Comparison of ENCODE assay signal across 8 cellular contexts in the genomic region with DNA sequence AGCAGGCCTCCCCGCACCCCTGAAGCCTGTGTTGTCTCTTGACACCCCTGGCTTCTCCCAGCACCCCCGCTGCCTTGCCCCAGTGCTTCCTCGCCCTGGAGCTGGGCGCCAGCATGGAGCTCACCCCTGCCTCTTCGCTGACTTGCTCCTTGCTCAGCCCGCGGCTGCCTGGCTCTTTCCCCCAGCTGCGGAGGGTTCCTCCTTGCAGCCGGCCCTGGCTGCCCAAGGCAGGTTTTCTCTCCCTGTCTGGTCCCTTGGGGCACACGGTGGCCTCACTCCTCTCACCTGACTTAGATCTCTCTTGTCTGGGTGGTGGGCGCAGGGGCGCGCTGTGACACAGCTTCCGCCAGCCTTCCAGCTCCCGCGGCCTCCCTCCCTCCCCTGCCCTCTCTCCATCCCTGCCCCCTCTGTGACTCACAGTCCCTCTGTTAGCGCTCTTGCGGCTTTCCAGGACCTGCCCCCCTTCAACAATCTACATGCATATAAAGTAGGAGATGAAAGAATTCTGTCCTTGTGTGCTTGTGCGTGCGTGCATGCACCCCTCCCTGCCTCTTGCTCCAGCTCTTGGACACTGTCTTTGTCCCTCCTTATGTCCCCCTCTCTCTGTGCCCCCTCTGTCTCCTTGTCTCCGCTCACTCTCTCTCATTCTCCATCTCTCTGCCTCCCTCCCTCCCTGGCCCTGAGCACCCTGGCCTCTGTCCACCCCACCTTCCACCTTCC. TPM values are rescaled to one million over a fixed set of nuclear protein-coding genes. Genes with fewer than 3 reads are reported as not detected.
A peak's percentile ranks its signal among the peaks of the same experiment; 100 is the strongest.
DNase-seq lines count a peak whose midpoint lies in the region; ATAC-seq and TF ChIP-seq lines count a peak whose summit lies in the region.

No MANE protein-coding gene starts in this region.

- H3K4me3 ChIP-seq in cardiac muscle cell: no peak overlapping the region
- H3K4me3 ChIP-seq in Panc1 (ENCODE audit: low read depth in 2 of 2, low read length in 2 of 2): peak overlapping the region; percentile 30 to 48
- H3K4me3 ChIP-seq in astrocyte of the spinal cord (ENCODE audit: low read depth, low read length): peak overlapping the region; percentile 36

- H3K27ac ChIP-seq in cardiac muscle cell (no peak overlapping the region), Panc1 (ENCODE audit: low read length) (peak overlapping the region; percentile 81)

- no peak for ATAC-seq in Right ventricle myocardium inferior
- ATAC-seq in Panc1: peak; percentile 71
- ATAC-seq in GM19328 (IDR thresholded peaks at IDR 0.05; ENCODE audit: unreplicated experiment): no peak

- peaks cover 5% of the 10 kb centered on the region for H3K4me1 ChIP-seq in cardiac muscle cell (ENCODE audit: low read depth)
- H3K4me1 ChIP-seq in Panc1 (ENCODE audit: control insufficient read depth, insufficient read depth, low read length): peaks cover 25% of the 10 kb centered on the region

- POLR2A ChIA-PET in Panc1 (lab: Charles Lee): no interaction called here

- intact Hi-C loops in Right ventricle myocardium inferior (cut with DNase I) (no loop called here), Panc1 (cut with micrococcal nuclease; ENCODE audit: unreplicated experiment) (loop anchor here (10.0 kb wide), 2 partner anchors 119 to 159 kb away; a partner anchor contains a TSS)

- CTCF ChIA-PET in Panc1 (lab: Charles Lee): interaction anchor here (1.4 kb wide), 1 partner anchor 180 kb away, joined by 8 read pairs; no protein-coding TSS in a partner anchor

- H3K36me3 ChIP-seq in cardiac muscle cell (no peaks in the 10 kb centered on the region), Panc1 (ENCODE audit: control insufficient read depth, insufficient read depth, low read length) (no peaks in the 10 kb centered on the region)

- in situ Hi-C loops in Panc1 (cut with HindIII; ENCODE audit: low pct_unique_long_range_greater_than_20kb, low sequenced_read_pairs) (no loop called here), astrocyte of the spinal cord (cut with HindIII; ENCODE audit: low sequenced_read_pairs) (no loop called here)

- H3K9me3 ChIP-seq in cardiac muscle cell (ENCODE audit: low read depth) (no peaks in the 10 kb centered on the region), Panc1 (ENCODE audit: control insufficient read depth, insufficient read depth, low read depth, low read length) (no peaks in the 10 kb centered on the region)

- no TSS peak for BruUV-seq in Panc1 (replicated peaks; lab: Mats Ljungman, UMichigan)

- H3K27me3 ChIP-seq in cardiac muscle cell: no peaks in the 10 kb centered on the region
- H3K27me3 ChIP-seq in Panc1 (ENCODE audit: control insufficient read depth, insufficient read depth, low read length): no peaks in the 10 kb centered on the region

- DNase-seq in cardiac muscle cell (ENCODE audit: low read depth in 1 of 2, low spot score in 1 of 2) (peak; percentile 13 to 74), Right ventricle myocardium inferior (ENCODE audit: missing footprints) (no peak), Panc1 (ENCODE audit: low read depth, low spot score) (no peak), astrocyte of the spinal cord (ENCODE audit: low read depth, low spot score) (peak; percentile 73), lung microvascular endothelial cell (ENCODE audit: low read depth in 2 of 2) (peak; percentile 53 to 67), stromal cell of bone marrow (ENCODE audit: low read depth) (peak; percentile 21), GF-D8 (lab: John Stamatoyannopoulos, UW) (no peak)

- TF ChIP-seq CTCF in cardiac muscle cell (IDR thresholded peaks at IDR 0.05; ENCODE audit: low read depth, low read length) (no peak), Panc1 (IDR thresholded peaks at IDR 0.05) (no peak), astrocyte of the spinal cord (IDR thresholded peaks at IDR 0.05; ENCODE audit: low read depth, low read length) (no peak)

RNA-seq across cellular contexts. Expression of a gene that starts 2.2 kb away (rescaled TPM):
- total RNA-seq in cardiac muscle cell: 0.48 and 0.85 TPM in 2 replicates
- polyA plus RNA-seq in cardiac muscle cell: 0.34 and 1.4 TPM in 2 replicates
- total RNA-seq in Right ventricle myocardium inferior: 2.3 TPM
- 14.3 TPM for total RNA-seq in Panc1 (2021; ENCODE audit: unreplicated experiment)
- 23.9 TPM for polyA plus RNA-seq in Panc1 (2012; ENCODE audit: insufficient read length)
- 2.4 and 4.4 TPM in 2 replicates for total RNA-seq in lung microvascular endothelial cell

RNA-seq across cellular contexts. Expression of a gene that starts 14.6 kb away (rescaled TPM):
- not detected in 2 replicates for total RNA-seq in cardiac muscle cell
- polyA plus RNA-seq in cardiac muscle cell: 0.57 and 0.71 TPM in 2 replicates
- total RNA-seq in Right ventricle myocardium inferior: 43.3 TPM
- 1.6 TPM for total RNA-seq in Panc1 (2021; ENCODE audit: unreplicated experiment)
- 2.6 TPM for polyA plus RNA-seq in Panc1 (2012; ENCODE audit: insufficient read length)
- total RNA-seq in lung microvascular endothelial cell: under 0.01 and 0.40 TPM in 2 replicates

RNA-seq across cellular contexts. Expression of a gene that starts 27.9 kb away (rescaled TPM):
- 107 and 110 TPM in 2 replicates for total RNA-seq in cardiac muscle cell
- polyA plus RNA-seq in cardiac muscle cell: 99.8 and 146 TPM in 2 replicates
- 78.7 TPM for total RNA-seq in Right ventricle myocardium inferior
- 89.4 TPM for total RNA-seq in Panc1 (2021; ENCODE audit: unreplicated experiment)
- 205 TPM for polyA plus RNA-seq in Panc1 (2012; ENCODE audit: insufficient read length)
- total RNA-seq in lung microvascular endothelial cell: 27.0 and 29.9 TPM in 2 replicates

RNA-seq across cellular contexts. Expression of a gene that starts 28.2 kb away (rescaled TPM):
- total RNA-seq in cardiac muscle cell (124 and 242 TPM in 2 replicates), Right ventricle myocardium inferior (150 TPM), Panc1 (2021; ENCODE audit: unreplicated experiment) (504 TPM), lung microvascular endothelial cell (178 and 209 TPM in 2 replicates)
- 275 and 374 TPM in 2 replicates for polyA plus RNA-seq in cardiac muscle cell
- polyA plus RNA-seq in Panc1 (2012; ENCODE audit: insufficient read length): 706 TPM

RNA-seq across cellular contexts. Expression of a gene that starts 41.6 kb away (rescaled TPM):
- total RNA-seq in cardiac muscle cell (23.8 and 28.7 TPM in 2 replicates), Right ventricle myocardium inferior (16.4 TPM), Panc1 (2021; ENCODE audit: unreplicated experiment) (86.6 TPM), lung microvascular endothelial cell (4.8 and 6.2 TPM in 2 replicates)
- 14.6 and 15.3 TPM in 2 replicates for polyA plus RNA-seq in cardiac muscle cell
- 81.6 TPM for polyA plus RNA-seq in Panc1 (2012; ENCODE audit: insufficient read length)

Comparison
In these comparisons a context has a peak if more than half of its experiments do, and no peak if none do; other contexts are left out.
1. DNase-seq: peak in cardiac muscle cell (2 of 2), astrocyte of the spinal cord (single experiment), lung microvascular endothelial cell (2 of 2) and stromal cell of bone marrow (single experiment); none in Right ventricle myocardium inferior (single experiment), Panc1 (single experiment) and GF-D8 (single experiment).
2. RNA of a gene that starts 14.6 kb away (total RNA-seq): 43.3 TPM in Right ventricle myocardium inferior (single experiment); 1.6 TPM in Panc1 (single experiment), not detected in cardiac muscle cell and under 0.01 to 0.40 TPM in lung microvascular endothelial cell; every median in the first group is over 10 times any median in the second.